1 cellular context compared by ENCODE assay signal in the genomic region with DNA sequence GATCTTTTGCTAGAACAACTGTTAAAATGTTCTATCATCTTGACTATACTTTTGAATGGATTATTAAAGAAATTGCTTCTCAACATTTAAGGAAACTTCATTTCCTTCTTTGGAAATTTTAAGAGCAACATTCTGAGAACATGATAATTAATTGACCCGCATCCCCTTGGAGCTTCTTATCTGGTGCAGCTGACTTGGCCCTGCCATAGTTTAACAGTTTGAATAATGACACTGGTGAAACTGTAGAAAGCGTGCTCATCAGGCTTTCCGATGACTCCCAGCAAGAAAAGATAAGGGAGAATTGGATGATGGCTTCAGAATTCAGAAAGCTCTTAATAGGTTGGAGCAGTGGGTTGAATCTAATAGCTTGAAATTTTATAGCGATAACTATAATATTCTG.
TF ChIP-seq lines count a peak whose summit lies in the region.

No MANE protein-coding gene starts in this region.

TF ChIP-seq in K562, 482 proteins besides CTCF, POLR2A, EP300 and RAD21 (continued from another document and continues in another):
- TF ChIP-seq, protein P1, sequence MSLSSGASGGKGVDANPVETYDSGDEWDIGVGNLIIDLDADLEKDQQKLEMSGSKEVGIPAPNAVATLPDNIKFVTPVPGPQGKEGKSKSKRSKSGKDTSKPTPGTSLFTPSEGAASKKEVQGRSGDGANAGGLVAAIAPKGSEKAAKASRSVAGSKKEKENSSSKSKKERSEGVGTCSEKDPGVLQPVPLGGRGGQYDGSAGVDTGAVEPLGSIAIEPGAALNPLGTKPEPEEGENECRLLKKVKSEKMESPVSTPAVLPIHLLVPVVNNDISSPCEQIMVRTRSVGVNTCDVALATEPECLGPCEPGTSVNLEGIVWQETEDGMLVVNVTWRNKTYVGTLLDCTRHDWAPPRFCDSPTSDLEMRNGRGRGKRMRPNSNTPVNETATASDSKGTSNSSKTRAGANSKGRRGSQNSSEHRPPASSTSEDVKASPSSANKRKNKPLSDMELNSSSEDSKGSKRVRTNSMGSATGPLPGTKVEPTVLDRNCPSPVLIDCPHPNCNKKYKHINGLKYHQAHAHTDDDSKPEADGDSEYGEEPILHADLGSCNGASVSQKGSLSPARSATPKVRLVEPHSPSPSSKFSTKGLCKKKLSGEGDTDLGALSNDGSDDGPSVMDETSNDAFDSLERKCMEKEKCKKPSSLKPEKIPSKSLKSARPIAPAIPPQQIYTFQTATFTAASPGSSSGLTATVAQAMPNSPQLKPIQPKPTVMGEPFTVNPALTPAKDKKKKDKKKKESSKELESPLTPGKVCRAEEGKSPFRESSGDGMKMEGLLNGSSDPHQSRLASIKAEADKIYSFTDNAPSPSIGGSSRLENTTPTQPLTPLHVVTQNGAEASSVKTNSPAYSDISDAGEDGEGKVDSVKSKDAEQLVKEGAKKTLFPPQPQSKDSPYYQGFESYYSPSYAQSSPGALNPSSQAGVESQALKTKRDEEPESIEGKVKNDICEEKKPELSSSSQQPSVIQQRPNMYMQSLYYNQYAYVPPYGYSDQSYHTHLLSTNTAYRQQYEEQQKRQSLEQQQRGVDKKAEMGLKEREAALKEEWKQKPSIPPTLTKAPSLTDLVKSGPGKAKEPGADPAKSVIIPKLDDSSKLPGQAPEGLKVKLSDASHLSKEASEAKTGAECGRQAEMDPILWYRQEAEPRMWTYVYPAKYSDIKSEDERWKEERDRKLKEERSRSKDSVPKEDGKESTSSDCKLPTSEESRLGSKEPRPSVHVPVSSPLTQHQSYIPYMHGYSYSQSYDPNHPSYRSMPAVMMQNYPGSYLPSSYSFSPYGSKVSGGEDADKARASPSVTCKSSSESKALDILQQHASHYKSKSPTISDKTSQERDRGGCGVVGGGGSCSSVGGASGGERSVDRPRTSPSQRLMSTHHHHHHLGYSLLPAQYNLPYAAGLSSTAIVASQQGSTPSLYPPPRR (CRISPR knock-in tag; IDR thresholded peaks at IDR 0.05; ENCODE audit: borderline replicate concordance): no peak
- no peak for TF ChIP-seq HIVEP1 (CRISPR knock-in tag; IDR thresholded peaks at IDR 0.05)
- TF ChIP-seq USF2 (CRISPR knock-in tag; IDR thresholded peaks at IDR 0.05): no peak
- no peak for TF ChIP-seq ZNF12 (CRISPR knock-in tag; IDR thresholded peaks at IDR 0.05)
- TF ChIP-seq POLR2AphosphoS2 (IDR thresholded peaks at IDR 0.05; ENCODE audit: low read length): no peak
- TF ChIP-seq, protein P2, sequence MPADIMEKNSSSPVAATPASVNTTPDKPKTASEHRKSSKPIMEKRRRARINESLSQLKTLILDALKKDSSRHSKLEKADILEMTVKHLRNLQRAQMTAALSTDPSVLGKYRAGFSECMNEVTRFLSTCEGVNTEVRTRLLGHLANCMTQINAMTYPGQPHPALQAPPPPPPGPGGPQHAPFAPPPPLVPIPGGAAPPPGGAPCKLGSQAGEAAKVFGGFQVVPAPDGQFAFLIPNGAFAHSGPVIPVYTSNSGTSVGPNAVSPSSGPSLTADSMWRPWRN (IDR thresholded peaks at IDR 0.05; ENCODE audit: low read depth): peak; percentile 68; the same call in 1 of the 2 replicates
- no peak for TF ChIP-seq ZFPM2 (CRISPR knock-in tag; IDR thresholded peaks at IDR 0.05)
- no peak for TF ChIP-seq ZNF583 (CRISPR knock-in tag; IDR thresholded peaks at IDR 0.05)
- no peak for TF ChIP-seq ZBTB43 (CRISPR knock-in tag; IDR thresholded peaks at IDR 0.05)
- no peak for TF ChIP-seq TGIF2 (CRISPR knock-in tag; IDR thresholded peaks at IDR 0.05)
- TF ChIP-seq, protein P3, sequence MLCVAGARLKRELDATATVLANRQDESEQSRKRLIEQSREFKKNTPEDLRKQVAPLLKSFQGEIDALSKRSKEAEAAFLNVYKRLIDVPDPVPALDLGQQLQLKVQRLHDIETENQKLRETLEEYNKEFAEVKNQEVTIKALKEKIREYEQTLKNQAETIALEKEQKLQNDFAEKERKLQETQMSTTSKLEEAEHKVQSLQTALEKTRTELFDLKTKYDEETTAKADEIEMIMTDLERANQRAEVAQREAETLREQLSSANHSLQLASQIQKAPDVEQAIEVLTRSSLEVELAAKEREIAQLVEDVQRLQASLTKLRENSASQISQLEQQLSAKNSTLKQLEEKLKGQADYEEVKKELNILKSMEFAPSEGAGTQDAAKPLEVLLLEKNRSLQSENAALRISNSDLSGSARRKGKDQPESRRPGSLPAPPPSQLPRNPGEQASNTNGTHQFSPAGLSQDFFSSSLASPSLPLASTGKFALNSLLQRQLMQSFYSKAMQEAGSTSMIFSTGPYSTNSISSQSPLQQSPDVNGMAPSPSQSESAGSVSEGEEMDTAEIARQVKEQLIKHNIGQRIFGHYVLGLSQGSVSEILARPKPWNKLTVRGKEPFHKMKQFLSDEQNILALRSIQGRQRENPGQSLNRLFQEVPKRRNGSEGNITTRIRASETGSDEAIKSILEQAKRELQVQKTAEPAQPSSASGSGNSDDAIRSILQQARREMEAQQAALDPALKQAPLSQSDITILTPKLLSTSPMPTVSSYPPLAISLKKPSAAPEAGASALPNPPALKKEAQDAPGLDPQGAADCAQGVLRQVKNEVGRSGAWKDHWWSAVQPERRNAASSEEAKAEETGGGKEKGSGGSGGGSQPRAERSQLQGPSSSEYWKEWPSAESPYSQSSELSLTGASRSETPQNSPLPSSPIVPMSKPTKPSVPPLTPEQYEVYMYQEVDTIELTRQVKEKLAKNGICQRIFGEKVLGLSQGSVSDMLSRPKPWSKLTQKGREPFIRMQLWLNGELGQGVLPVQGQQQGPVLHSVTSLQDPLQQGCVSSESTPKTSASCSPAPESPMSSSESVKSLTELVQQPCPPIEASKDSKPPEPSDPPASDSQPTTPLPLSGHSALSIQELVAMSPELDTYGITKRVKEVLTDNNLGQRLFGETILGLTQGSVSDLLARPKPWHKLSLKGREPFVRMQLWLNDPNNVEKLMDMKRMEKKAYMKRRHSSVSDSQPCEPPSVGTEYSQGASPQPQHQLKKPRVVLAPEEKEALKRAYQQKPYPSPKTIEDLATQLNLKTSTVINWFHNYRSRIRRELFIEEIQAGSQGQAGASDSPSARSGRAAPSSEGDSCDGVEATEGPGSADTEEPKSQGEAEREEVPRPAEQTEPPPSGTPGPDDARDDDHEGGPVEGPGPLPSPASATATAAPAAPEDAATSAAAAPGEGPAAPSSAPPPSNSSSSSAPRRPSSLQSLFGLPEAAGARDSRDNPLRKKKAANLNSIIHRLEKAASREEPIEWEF (CRISPR knock-in tag; IDR thresholded peaks at IDR 0.05): peak; percentile 89; the same call in 1 of the 2 replicates
- no peak for TF ChIP-seq NONO (IDR thresholded peaks at IDR 0.05; ENCODE audit: low read depth in 2 of 2, low read length in 1 of 2)
- no peak for TF ChIP-seq ZNF384 (IDR thresholded peaks at IDR 0.05; ENCODE audit: low read depth, low read length)
- peak in 1 of 2 experiments; percentile 70; a peak in 1 of 4 replicates for TF ChIP-seq TBL1XR1 (IDR thresholded peaks at IDR 0.05; ENCODE audit: low read length in 2 of 2)
- no peak for TF ChIP-seq NR2C1 (IDR thresholded peaks at IDR 0.05)
- peak; percentile 32; the same call in 1 of the 2 replicates for TF ChIP-seq NR2C1 (tag; IDR thresholded peaks at IDR 0.05)
- TF ChIP-seq HMG20A (CRISPR knock-in tag; conservative IDR thresholded peaks at IDR 0.05): no peak
- no peak for TF ChIP-seq ZNF212 (CRISPR knock-in tag; IDR thresholded peaks at IDR 0.05)
- no peak for TF ChIP-seq KLF6 (CRISPR knock-in tag; IDR thresholded peaks at IDR 0.05; ENCODE audit: borderline replicate concordance)
- TF ChIP-seq GABPB1 (CRISPR knock-in tag; IDR thresholded peaks at IDR 0.05): no peak
- TF ChIP-seq U2AF2 (optimal IDR thresholded peaks at IDR 0.05; ENCODE audit: low read depth, low read length): no peak
- no peak for TF ChIP-seq ZNF280B (CRISPR knock-in tag; IDR thresholded peaks at IDR 0.05)
- no peak for TF ChIP-seq PTTG1 (tag; IDR thresholded peaks at IDR 0.05; ENCODE audit: low read depth)
- TF ChIP-seq SNIP1 (IDR thresholded peaks at IDR 0.05; ENCODE audit: low read depth): no peak
- TF ChIP-seq ZKSCAN1 (IDR thresholded peaks at IDR 0.05; ENCODE audit: low read depth, low read length): no peak
- TF ChIP-seq FUS (optimal IDR thresholded peaks at IDR 0.05; ENCODE audit: low read depth, low read length): no peak
- TF ChIP-seq SREBF1 (IDR thresholded peaks at IDR 0.05; ENCODE audit: borderline replicate concordance, low read depth, low read length): no peak
- peak; percentile 91 for TF ChIP-seq CBFA2T3 (IDR thresholded peaks at IDR 0.05)
- no peak for TF ChIP-seq PCBP1 (IDR thresholded peaks at IDR 0.05; ENCODE audit: low read depth, low read length, poor library complexity, severe bottlenecking)
- no peak for TF ChIP-seq MCM2 (IDR thresholded peaks at IDR 0.05; ENCODE audit: low read depth)
- no peak for TF ChIP-seq XRCC5 (IDR thresholded peaks at IDR 0.05; ENCODE audit: low read depth, low read length)
- TF ChIP-seq ZNF79 (CRISPR knock-in tag; IDR thresholded peaks at IDR 0.05; ENCODE audit: low read depth): no peak
- TF ChIP-seq, protein P4, sequence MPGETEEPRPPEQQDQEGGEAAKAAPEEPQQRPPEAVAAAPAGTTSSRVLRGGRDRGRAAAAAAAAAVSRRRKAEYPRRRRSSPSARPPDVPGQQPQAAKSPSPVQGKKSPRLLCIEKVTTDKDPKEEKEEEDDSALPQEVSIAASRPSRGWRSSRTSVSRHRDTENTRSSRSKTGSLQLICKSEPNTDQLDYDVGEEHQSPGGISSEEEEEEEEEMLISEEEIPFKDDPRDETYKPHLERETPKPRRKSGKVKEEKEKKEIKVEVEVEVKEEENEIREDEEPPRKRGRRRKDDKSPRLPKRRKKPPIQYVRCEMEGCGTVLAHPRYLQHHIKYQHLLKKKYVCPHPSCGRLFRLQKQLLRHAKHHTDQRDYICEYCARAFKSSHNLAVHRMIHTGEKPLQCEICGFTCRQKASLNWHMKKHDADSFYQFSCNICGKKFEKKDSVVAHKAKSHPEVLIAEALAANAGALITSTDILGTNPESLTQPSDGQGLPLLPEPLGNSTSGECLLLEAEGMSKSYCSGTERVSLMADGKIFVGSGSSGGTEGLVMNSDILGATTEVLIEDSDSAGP (CRISPR knock-in tag; IDR thresholded peaks at IDR 0.05): no peak
- TF ChIP-seq ILK (tag; IDR thresholded peaks at IDR 0.05; ENCODE audit: borderline replicate concordance, low read depth): no peak
- TF ChIP-seq RERE (CRISPR knock-in tag; IDR thresholded peaks at IDR 0.05; ENCODE audit: borderline replicate concordance): no peak
- TF ChIP-seq SMARCE1 (IDR thresholded peaks at IDR 0.05): peak; percentile 88
- peak; percentile 85 for TF ChIP-seq FOXM1 (IDR thresholded peaks at IDR 0.05; ENCODE audit: low read depth)
- no peak for TF ChIP-seq FOXM1 (CRISPR knock-in tag; IDR thresholded peaks at IDR 0.05; ENCODE audit: low read depth)
- TF ChIP-seq STAT5B (CRISPR knock-in tag; IDR thresholded peaks at IDR 0.05): no peak
